Comparison of ENCODE assay signal across 17 cellular contexts in genomic region chr9:72986522-72987116, GRCh38.
"Had no signal": no experiment of that assay in that cellular context is flagged by ENCODE, and none has a peak within 500 bp of the region (broad histone marks: within the 10 kb centered on the region; RNA-seq: fewer than 3 reads in every experiment).

No MANE protein-coding gene starts in this region.

- H3K27ac ChIP-seq: foreskin keratinocyte, psoas muscle, upper lobe of left lung, vagina had no signal

- H3K4me1 ChIP-seq: upper lobe of left lung had no signal

- H3K27me3 ChIP-seq: foreskin keratinocyte, upper lobe of left lung, vagina had no signal

- H3K36me3 ChIP-seq: upper lobe of left lung, vagina had no signal

- H3K4me3 ChIP-seq: lung, psoas muscle, upper lobe of left lung, vagina had no signal

- H3K9me3 ChIP-seq: psoas muscle, upper lobe of left lung, vagina had no signal

- ATAC-seq: effector memory CD8-positive, alpha-beta T cell; esophagus mucosa; foreskin keratinocyte; left ventricle myocardium superior; naive thymus-derived CD4-positive, alpha-beta T cell; psoas muscle; sciatic nerve had no signal

- DNase-seq: cerebellar nuclear complex; effector memory CD8-positive, alpha-beta T cell; foreskin keratinocyte; immature natural killer cell; left colon; left ventricle myocardium superior; mesendoderm; naive thymus-derived CD4-positive, alpha-beta T cell; nephron progenitor cell; psoas muscle; stimulated activated CD4-positive, alpha-beta T cell treated with anti-CD3 and anti-CD28 coated beads, Interleukin-12 subunit alpha, Interleukin-12 subunit beta, amount 100 ng/mL, for 4 hours; stimulated activated naive CD4-positive, alpha-beta T cell; upper lobe of left lung had no signal
